17 cellular contexts compared by ENCODE assay signal in the genomic region with DNA sequence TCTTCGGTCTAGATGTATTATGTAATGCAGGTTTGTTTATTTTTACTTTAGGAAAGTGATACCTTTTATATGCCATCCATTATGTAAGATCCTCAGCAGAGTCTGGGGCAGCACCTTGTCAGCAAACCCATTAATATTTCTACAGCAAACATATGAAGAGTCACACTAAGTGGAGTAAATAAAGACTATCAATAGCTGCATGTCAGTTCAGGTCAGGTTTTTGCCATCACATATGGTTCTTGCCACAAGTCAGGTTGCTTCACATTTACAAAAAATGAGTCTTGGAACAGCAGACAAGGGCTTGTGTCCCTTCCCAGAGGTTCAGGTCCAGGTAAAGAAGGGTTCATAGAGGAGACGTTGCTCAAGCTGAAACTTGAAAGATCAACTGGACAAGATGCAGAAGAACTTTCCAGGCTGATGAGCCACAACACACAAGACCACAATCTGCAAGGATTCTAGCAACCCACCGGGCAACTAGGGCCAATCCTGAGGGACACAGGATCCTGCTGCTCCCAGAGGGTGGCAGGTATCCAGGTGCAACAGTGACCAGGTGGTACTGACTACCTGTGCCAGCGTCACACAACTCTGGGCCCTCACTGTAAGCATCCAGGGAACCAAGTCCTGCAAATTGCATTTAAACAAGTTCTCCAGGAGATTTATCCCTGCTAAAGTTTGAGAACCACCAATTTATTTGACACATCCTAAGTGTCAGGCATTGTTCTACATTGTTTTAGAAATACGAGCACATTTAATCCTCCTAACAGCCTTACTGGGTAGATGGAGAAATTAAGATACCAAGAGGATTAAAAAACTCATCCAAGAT.
"Had no signal": no experiment of that assay in that cellular context is flagged by ENCODE, and none has a peak within 500 bp of the region (broad histone marks: within the 10 kb centered on the region; RNA-seq: fewer than 3 reads in every experiment).

No MANE protein-coding gene starts in this region.

- H3K27ac ChIP-seq: left ventricle myocardium inferior, parathyroid adenoma, uterus, WERI-Rb-1 had no signal

- ATAC-seq: activated CD8-positive, alpha-beta memory T cell treated with anti-CD3 and anti-CD28 coated beads, Interleukin-2, amount 10 ng/mL, durations not matched to agents 7 days and 5 days; activated naive CD4-positive, alpha-beta T cell treated with anti-CD3 and anti-CD28 coated beads, Interleukin-2, amount 50 U/mL, for 72 hours; naive thymus-derived CD4-positive, alpha-beta T cell; stimulated activated effector memory CD8-positive, alpha-beta T cell treated with anti-CD3 and anti-CD28 coated beads, Interleukin-12 subunit alpha, Interleukin-12 subunit beta, amount 100 ng/mL, for 72 hours had no signal

- H2AFZ ChIP-seq: parathyroid adenoma had no signal

- FAIRE-seq: colon, endometrium, keratinocyte had no signal

- H3K79me2 ChIP-seq: parathyroid adenoma had no signal

- H3K36me3 ChIP-seq: left ventricle myocardium inferior, uterus, WERI-Rb-1 had no signal

- H3K4me3 ChIP-seq: left ventricle myocardium inferior, mucosa of descending colon, uterus had no signal

- H3K4me1 ChIP-seq: parathyroid adenoma, uterus had no signal

- DNase-seq: activated CD4-positive, alpha-beta memory T cell treated with anti-CD3 and anti-CD28 coated beads for 36 hours; activated CD8-positive, alpha-beta memory T cell treated with anti-CD3 and anti-CD28 coated beads, Interleukin-2, amount 10 ng/mL, durations not matched to agents 7 days and 5 days; activated effector memory CD4-positive, alpha-beta T cell treated with Interleukin-2 at 50 U/mL for 16 hours; activated T-cell treated with anti-CD3 and anti-CD28 coated beads, Interleukin-2, amount 50 U/mL, for 24 hours; caudate nucleus; left ventricle myocardium inferior; mucosa of descending colon; naive thymus-derived CD4-positive, alpha-beta T cell; stimulated activated CD4-positive, alpha-beta T cell treated with anti-CD3 and anti-CD28 coated beads, Interleukin-1b, Interleukin-23, amount 100 ng/mL, for 48 hours; uterus; WERI-Rb-1 had no signal

- H3K27me3 ChIP-seq: uterus had no signal

- H3K9ac ChIP-seq: parathyroid adenoma had no signal

- H3K9me3 ChIP-seq: left ventricle myocardium inferior, mucosa of descending colon, uterus had no signal
